In genomic region chrX:135484636-135485289, GRCh38 we compare ENCODE assay signal across 2 cellular contexts.
TF ChIP-seq lines count a peak whose summit lies in the region.

No MANE protein-coding gene starts in this region.

TF ChIP-seq in H1, 55 proteins besides CTCF, POLR2A, EP300 and RAD21 (continued from another document):
- no peak for TF ChIP-seq BACH1 (IDR thresholded peaks at IDR 0.05; ENCODE audit: low read length)
- TF ChIP-seq PHF8 (conservative IDR thresholded peaks at IDR 0.05; ENCODE audit: low read depth, low read length): no peak
- no peak for TF ChIP-seq CEBPB (IDR thresholded peaks at IDR 0.05; ENCODE audit: low read depth, low read length)
- TF ChIP-seq, protein P1, sequence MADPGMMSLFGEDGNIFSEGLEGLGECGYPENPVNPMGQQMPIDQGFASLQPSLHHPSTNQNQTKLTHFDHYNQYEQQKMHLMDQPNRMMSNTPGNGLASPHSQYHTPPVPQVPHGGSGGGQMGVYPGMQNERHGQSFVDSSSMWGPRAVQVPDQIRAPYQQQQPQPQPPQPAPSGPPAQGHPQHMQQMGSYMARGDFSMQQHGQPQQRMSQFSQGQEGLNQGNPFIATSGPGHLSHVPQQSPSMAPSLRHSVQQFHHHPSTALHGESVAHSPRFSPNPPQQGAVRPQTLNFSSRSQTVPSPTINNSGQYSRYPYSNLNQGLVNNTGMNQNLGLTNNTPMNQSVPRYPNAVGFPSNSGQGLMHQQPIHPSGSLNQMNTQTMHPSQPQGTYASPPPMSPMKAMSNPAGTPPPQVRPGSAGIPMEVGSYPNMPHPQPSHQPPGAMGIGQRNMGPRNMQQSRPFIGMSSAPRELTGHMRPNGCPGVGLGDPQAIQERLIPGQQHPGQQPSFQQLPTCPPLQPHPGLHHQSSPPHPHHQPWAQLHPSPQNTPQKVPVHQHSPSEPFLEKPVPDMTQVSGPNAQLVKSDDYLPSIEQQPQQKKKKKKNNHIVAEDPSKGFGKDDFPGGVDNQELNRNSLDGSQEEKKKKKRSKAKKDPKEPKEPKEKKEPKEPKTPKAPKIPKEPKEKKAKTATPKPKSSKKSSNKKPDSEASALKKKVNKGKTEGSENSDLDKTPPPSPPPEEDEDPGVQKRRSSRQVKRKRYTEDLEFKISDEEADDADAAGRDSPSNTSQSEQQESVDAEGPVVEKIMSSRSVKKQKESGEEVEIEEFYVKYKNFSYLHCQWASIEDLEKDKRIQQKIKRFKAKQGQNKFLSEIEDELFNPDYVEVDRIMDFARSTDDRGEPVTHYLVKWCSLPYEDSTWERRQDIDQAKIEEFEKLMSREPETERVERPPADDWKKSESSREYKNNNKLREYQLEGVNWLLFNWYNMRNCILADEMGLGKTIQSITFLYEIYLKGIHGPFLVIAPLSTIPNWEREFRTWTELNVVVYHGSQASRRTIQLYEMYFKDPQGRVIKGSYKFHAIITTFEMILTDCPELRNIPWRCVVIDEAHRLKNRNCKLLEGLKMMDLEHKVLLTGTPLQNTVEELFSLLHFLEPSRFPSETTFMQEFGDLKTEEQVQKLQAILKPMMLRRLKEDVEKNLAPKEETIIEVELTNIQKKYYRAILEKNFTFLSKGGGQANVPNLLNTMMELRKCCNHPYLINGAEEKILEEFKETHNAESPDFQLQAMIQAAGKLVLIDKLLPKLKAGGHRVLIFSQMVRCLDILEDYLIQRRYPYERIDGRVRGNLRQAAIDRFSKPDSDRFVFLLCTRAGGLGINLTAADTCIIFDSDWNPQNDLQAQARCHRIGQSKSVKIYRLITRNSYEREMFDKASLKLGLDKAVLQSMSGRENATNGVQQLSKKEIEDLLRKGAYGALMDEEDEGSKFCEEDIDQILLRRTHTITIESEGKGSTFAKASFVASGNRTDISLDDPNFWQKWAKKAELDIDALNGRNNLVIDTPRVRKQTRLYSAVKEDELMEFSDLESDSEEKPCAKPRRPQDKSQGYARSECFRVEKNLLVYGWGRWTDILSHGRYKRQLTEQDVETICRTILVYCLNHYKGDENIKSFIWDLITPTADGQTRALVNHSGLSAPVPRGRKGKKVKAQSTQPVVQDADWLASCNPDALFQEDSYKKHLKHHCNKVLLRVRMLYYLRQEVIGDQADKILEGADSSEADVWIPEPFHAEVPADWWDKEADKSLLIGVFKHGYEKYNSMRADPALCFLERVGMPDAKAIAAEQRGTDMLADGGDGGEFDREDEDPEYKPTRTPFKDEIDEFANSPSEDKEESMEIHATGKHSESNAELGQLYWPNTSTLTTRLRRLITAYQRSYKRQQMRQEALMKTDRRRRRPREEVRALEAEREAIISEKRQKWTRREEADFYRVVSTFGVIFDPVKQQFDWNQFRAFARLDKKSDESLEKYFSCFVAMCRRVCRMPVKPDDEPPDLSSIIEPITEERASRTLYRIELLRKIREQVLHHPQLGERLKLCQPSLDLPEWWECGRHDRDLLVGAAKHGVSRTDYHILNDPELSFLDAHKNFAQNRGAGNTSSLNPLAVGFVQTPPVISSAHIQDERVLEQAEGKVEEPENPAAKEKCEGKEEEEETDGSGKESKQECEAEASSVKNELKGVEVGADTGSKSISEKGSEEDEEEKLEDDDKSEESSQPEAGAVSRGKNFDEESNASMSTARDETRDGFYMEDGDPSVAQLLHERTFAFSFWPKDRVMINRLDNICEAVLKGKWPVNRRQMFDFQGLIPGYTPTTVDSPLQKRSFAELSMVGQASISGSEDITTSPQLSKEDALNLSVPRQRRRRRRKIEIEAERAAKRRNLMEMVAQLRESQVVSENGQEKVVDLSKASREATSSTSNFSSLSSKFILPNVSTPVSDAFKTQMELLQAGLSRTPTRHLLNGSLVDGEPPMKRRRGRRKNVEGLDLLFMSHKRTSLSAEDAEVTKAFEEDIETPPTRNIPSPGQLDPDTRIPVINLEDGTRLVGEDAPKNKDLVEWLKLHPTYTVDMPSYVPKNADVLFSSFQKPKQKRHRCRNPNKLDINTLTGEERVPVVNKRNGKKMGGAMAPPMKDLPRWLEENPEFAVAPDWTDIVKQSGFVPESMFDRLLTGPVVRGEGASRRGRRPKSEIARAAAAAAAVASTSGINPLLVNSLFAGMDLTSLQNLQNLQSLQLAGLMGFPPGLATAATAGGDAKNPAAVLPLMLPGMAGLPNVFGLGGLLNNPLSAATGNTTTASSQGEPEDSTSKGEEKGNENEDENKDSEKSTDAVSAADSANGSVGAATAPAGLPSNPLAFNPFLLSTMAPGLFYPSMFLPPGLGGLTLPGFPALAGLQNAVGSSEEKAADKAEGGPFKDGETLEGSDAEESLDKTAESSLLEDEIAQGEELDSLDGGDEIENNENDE (IDR thresholded peaks at IDR 0.05; ENCODE audit: insufficient replicate concordance, low read length): no peak
- no peak for TF ChIP-seq YY1 (IDR thresholded peaks at IDR 0.05; ENCODE audit: low read depth, low read length)
- TF ChIP-seq RFX5 (IDR thresholded peaks at IDR 0.05; ENCODE audit: borderline replicate concordance, low read depth, low read length): no peak
- no peak for TF ChIP-seq JUN (IDR thresholded peaks at IDR 0.05; ENCODE audit: low read depth, low read length)
- no peak for TF ChIP-seq CHD2 (IDR thresholded peaks at IDR 0.05; ENCODE audit: low read length)
- no peak for TF ChIP-seq NANOG (IDR thresholded peaks at IDR 0.05; ENCODE audit: insufficient read depth, low read depth, low read length, poor library complexity, severe bottlenecking)
- TF ChIP-seq ZNF274 (IDR thresholded peaks at IDR 0.05; ENCODE audit: borderline replicate concordance, extremely low read depth, low read length): no peak
- TF ChIP-seq RNF2 (IDR thresholded peaks at IDR 0.05; ENCODE audit: borderline replicate concordance, low read depth, low read length, missing control alignments, poor library complexity, severe bottlenecking): no peak

TF ChIP-seq in neural cell, 6 proteins besides CTCF, POLR2A, EP300 and RAD21:
- TF ChIP-seq, protein P2, sequence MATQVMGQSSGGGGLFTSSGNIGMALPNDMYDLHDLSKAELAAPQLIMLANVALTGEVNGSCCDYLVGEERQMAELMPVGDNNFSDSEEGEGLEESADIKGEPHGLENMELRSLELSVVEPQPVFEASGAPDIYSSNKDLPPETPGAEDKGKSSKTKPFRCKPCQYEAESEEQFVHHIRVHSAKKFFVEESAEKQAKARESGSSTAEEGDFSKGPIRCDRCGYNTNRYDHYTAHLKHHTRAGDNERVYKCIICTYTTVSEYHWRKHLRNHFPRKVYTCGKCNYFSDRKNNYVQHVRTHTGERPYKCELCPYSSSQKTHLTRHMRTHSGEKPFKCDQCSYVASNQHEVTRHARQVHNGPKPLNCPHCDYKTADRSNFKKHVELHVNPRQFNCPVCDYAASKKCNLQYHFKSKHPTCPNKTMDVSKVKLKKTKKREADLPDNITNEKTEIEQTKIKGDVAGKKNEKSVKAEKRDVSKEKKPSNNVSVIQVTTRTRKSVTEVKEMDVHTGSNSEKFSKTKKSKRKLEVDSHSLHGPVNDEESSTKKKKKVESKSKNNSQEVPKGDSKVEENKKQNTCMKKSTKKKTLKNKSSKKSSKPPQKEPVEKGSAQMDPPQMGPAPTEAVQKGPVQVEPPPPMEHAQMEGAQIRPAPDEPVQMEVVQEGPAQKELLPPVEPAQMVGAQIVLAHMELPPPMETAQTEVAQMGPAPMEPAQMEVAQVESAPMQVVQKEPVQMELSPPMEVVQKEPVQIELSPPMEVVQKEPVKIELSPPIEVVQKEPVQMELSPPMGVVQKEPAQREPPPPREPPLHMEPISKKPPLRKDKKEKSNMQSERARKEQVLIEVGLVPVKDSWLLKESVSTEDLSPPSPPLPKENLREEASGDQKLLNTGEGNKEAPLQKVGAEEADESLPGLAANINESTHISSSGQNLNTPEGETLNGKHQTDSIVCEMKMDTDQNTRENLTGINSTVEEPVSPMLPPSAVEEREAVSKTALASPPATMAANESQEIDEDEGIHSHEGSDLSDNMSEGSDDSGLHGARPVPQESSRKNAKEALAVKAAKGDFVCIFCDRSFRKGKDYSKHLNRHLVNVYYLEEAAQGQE (IDR thresholded peaks at IDR 0.05; ENCODE audit: borderline replicate concordance): no peak
- peak; percentile 71 for TF ChIP-seq SMC3 (conservative IDR thresholded peaks at IDR 0.05; ENCODE audit: poor library complexity)
